9 cellular contexts compared by ENCODE assay signal in genomic region chr21:26124896-26125295, GRCh38. TPM values are rescaled to one million over a fixed set of nuclear protein-coding genes. Genes with fewer than 3 reads are reported as not detected.
DNase-seq lines count a peak whose midpoint lies in the region; ATAC-seq and TF ChIP-seq lines count a peak whose summit lies in the region.
"Had no signal": no experiment of that assay in that cellular context is flagged by ENCODE, and none has a peak within 500 bp of the region (broad histone marks: within the 10 kb centered on the region; RNA-seq: fewer than 3 reads in every experiment).

No MANE protein-coding gene starts in this region.

- no peak overlapping the region for H3K4me3 Mint-ChIP-seq in H9
- H3K4me3 Mint-ChIP-seq in activated CD4-positive, alpha-beta T cell treated with anti-CD3 and anti-CD28 coated beads for 36 hours, result no peak overlapping the region
- H3K4me3 Mint-ChIP-seq: activated CD8-positive, alpha-beta memory T cell treated with anti-CD3 and anti-CD28 coated beads, Interleukin-2, amount 10 ng/mL, durations not matched to agents 7 days and 5 days had no signal

- no peaks in the 10 kb centered on the region for H3K23me2 ChIP-seq in H9 (ENCODE audit: insufficient read length, low read depth, low read length, poor library complexity, severe bottlenecking)

- no peak overlapping the region for H4K5ac ChIP-seq in H9 (ENCODE audit: insufficient read length, low read depth, low read length)

- H2BK12ac ChIP-seq in H9 (ENCODE audit: insufficient read length, low read depth, low read length), result no peak overlapping the region

- peaks cover 39% of the 10 kb centered on the region for H3K79me2 ChIP-seq in H9 (ENCODE audit: insufficient read depth, low read length)

- H3K18ac ChIP-seq in H9 (ENCODE audit: insufficient read length, low read depth, low read length), result no peak overlapping the region

- H4K91ac ChIP-seq in H9 (ENCODE audit: insufficient read length, low read depth, low read length), result no peak overlapping the region

- intact Hi-C loops in body of pancreas (cut with DNase I), result no loop called here
- intact Hi-C loops in activated CD4-positive, alpha-beta T cell treated with anti-CD3 and anti-CD28 coated beads for 36 hours (cut with DNase I, micrococcal nuclease), result no loop called here

- no peaks in the 10 kb centered on the region for H4K20me1 ChIP-seq in H9 (ENCODE audit: control insufficient read depth, insufficient read depth, insufficient read length)

- H3K27me3 ChIP-seq in H9 (ENCODE audit: insufficient read depth, low read length) (no peaks in the 10 kb centered on the region), body of pancreas (no peaks in the 10 kb centered on the region), right atrium auricular region (no peaks in the 10 kb centered on the region), rectal smooth muscle tissue (ENCODE audit: control insufficient read depth, insufficient read depth, low read length) (no peaks in the 10 kb centered on the region)

- no peak overlapping the region for H4K8ac ChIP-seq in H9 (replicated peaks; ENCODE audit: insufficient read length, low read depth, low read length)

- H3K27ac ChIP-seq in H9 (ENCODE audit: insufficient read length, low read depth, low read length) (no peak overlapping the region), body of pancreas (peak overlapping the region; percentile 63 to 82 (median 80)), right atrium auricular region (peak overlapping the region; percentile 50 to 71), rectal smooth muscle tissue (ENCODE audit: low read depth, low read length) (peak overlapping the region; percentile 1)

- no peaks in the 10 kb centered on the region for H3K36me3 ChIP-seq in body of pancreas (replicated peaks in 1 of 2; ENCODE audit: insufficient read depth in 1 of 2, low read depth in 2 of 2)
- no peaks in the 10 kb centered on the region for H3K36me3 ChIP-seq in right atrium auricular region
- H3K36me3 ChIP-seq in rectal smooth muscle tissue (ENCODE audit: control insufficient read depth, insufficient read depth, low read length), result no peaks in the 10 kb centered on the region

- H3K4me3 ChIP-seq in body of pancreas, result no peak overlapping the region
- no peak overlapping the region for H3K4me3 ChIP-seq in right atrium auricular region
- H3K4me3 ChIP-seq in rectal smooth muscle tissue (ENCODE audit: low read length), result peak overlapping the region; percentile 34

- H3K14ac ChIP-seq in H9 (ENCODE audit: insufficient read depth, low read length), result no peak overlapping the region

- no peak overlapping the region for H3K23ac ChIP-seq in H9 (ENCODE audit: insufficient read length, low read depth, low read length)

- no peaks in the 10 kb centered on the region for H3K9me3 Mint-ChIP-seq in H9
- H3K9me3 Mint-ChIP-seq in activated CD4-positive, alpha-beta T cell treated with anti-CD3 and anti-CD28 coated beads for 36 hours (ENCODE audit: low read depth), result no peaks in the 10 kb centered on the region

- H3K9me3 ChIP-seq in H9 (ENCODE audit: control insufficient read depth, low read depth, low read length), result no peaks in the 10 kb centered on the region
- H3K9me3 ChIP-seq in body of pancreas, result no peaks in the 10 kb centered on the region
- H3K9me3 ChIP-seq in right atrium auricular region, result no peaks in the 10 kb centered on the region

- POLR2A ChIA-PET in activated CD4-positive, alpha-beta T cell treated with anti-CD3 and anti-CD28 coated beads for 36 hours (lab: Charles Lee), result no interaction called here

- H3K9ac ChIP-seq in H9 (ENCODE audit: extremely low read depth, insufficient read length, low read length) (no peak overlapping the region), rectal smooth muscle tissue (ENCODE audit: low read length) (no peak overlapping the region)

- H3K4me1 ChIP-seq in H9 (ENCODE audit: insufficient read depth, low read length) (peaks cover 27% of the 10 kb centered on the region), body of pancreas (peaks cover 58% of the 10 kb centered on the region), right atrium auricular region (peaks cover 0 to 61% of the 10 kb centered on the region in 2 donors), rectal smooth muscle tissue (ENCODE audit: control insufficient read depth, insufficient read depth, low read length) (peaks cover 28% of the 10 kb centered on the region)

- H2BK5ac ChIP-seq in H9 (ENCODE audit: insufficient read length, low read length), result no peak overlapping the region

- DNase-seq in H9 (no peak), body of pancreas (peak; percentile 40 to 54 (median 47)), right atrium auricular region (ENCODE audit: low spot score) (no peak), nucleus accumbens (lab: John Stamatoyannopoulos, UW) (no peak)
- no peak for DNase-seq in activated CD4-positive, alpha-beta T cell treated with anti-CD3 and anti-CD28 coated beads for 36 hours
- no peak for DNase-seq in activated effector memory CD4-positive, alpha-beta T cell treated with anti-CD3 and anti-CD28 coated beads, Interleukin-2, amount 50 U/mL, for 16 hours
- DNase-seq: activated CD8-positive, alpha-beta memory T cell treated with anti-CD3 and anti-CD28 coated beads, Interleukin-2, amount 10 ng/mL, durations not matched to agents 7 days and 5 days had no signal

- H3T11ph ChIP-seq in H9 (ENCODE audit: low read length), result no peak overlapping the region

- no peak for TF ChIP-seq POLR2A in body of pancreas (IDR thresholded peaks at IDR 0.05)

- H3K36me3 Mint-ChIP-seq in H9 (ENCODE audit: insufficient read depth in 1 of 3, low read depth in 3 of 3), result no peaks in the 10 kb centered on the region
- peaks cover 9% of the 10 kb centered on the region for H3K36me3 Mint-ChIP-seq in activated CD4-positive, alpha-beta T cell treated with anti-CD3 and anti-CD28 coated beads for 36 hours (ENCODE audit: low read depth)

- no peak overlapping the region for H2BK120ac ChIP-seq in H9 (ENCODE audit: low read depth, low read length, poor library complexity, severe bottlenecking)

- CTCF ChIA-PET in activated CD4-positive, alpha-beta T cell treated with anti-CD3 and anti-CD28 coated beads for 36 hours (lab: Charles Lee), result no interaction called here

- H3K56ac ChIP-seq in H9 (ENCODE audit: insufficient read length, low read depth, low read length), result no peak overlapping the region

- no peak for TF ChIP-seq CTCF in H9 (conservative IDR thresholded peaks at IDR 0.05)
- no peak for TF ChIP-seq CTCF in body of pancreas (IDR thresholded peaks at IDR 0.05)
- TF ChIP-seq CTCF in right atrium auricular region (IDR thresholded peaks at IDR 0.05), result no peak

- peaks cover 7% of the 10 kb centered on the region for H3K79me1 ChIP-seq in H9 (ENCODE audit: insufficient read depth, low read depth, low read length, poor library complexity, severe bottlenecking)

- no peak overlapping the region for H3K4me2 ChIP-seq in H9 (ENCODE audit: insufficient read depth, insufficient read length, low read length)

- no peaks in the 10 kb centered on the region for H3K27me3 Mint-ChIP-seq in H9 (ENCODE audit: low read depth)
- no peaks in the 10 kb centered on the region for H3K27me3 Mint-ChIP-seq in activated CD4-positive, alpha-beta T cell treated with anti-CD3 and anti-CD28 coated beads for 36 hours
- H3K27me3 Mint-ChIP-seq: activated CD8-positive, alpha-beta memory T cell treated with anti-CD3 and anti-CD28 coated beads, Interleukin-2, amount 10 ng/mL, durations not matched to agents 7 days and 5 days had no signal

- H3K27ac Mint-ChIP-seq in H9, result peak overlapping the region; percentile 72 to 92 (median 76)
- H3K27ac Mint-ChIP-seq in activated CD4-positive, alpha-beta T cell treated with anti-CD3 and anti-CD28 coated beads for 36 hours, result no peak overlapping the region
- H3K27ac Mint-ChIP-seq: activated CD8-positive, alpha-beta memory T cell treated with anti-CD3 and anti-CD28 coated beads, Interleukin-2, amount 10 ng/mL, durations not matched to agents 7 days and 5 days had no signal

- WGBS in H9 (ENCODE audit: extremely low coverage, insufficient read length, low lambda C conversion rate), result no CpG with 5 or more reads among the region's 7 CpGs
- WGBS in body of pancreas, 2 donors, result 32 to 35% methylated on average over 7 of the region's 7 CpGs

- no peak overlapping the region for H2BK15ac ChIP-seq in H9 (ENCODE audit: low read depth, low read length)

- no peak overlapping the region for H2AFZ ChIP-seq in H9 (ENCODE audit: low read length)

- ATAC-seq in body of pancreas (peak; percentile 75), HG03342 (IDR thresholded peaks at IDR 0.05; ENCODE audit: unreplicated experiment) (no peak)
- ATAC-seq in activated CD4-positive, alpha-beta T cell treated with anti-CD3 and anti-CD28 coated beads for 36 hours, result no peak
- ATAC-seq: activated CD8-positive, alpha-beta memory T cell treated with anti-CD3 and anti-CD28 coated beads, Interleukin-2, amount 10 ng/mL, durations not matched to agents 7 days and 5 days had no signal

- H2AK5ac ChIP-seq in H9 (ENCODE audit: insufficient read length, low read length), result no peak overlapping the region

- H2BK20ac ChIP-seq in H9 (ENCODE audit: low read depth, low read length, poor library complexity, severe bottlenecking), result no peak overlapping the region

- peaks cover 75 to 78% of the 10 kb centered on the region in 2 experiments for H3K4me1 Mint-ChIP-seq in H9
- H3K4me1 Mint-ChIP-seq in activated CD4-positive, alpha-beta T cell treated with anti-CD3 and anti-CD28 coated beads for 36 hours, result no peaks in the 10 kb centered on the region
- H3K4me1 Mint-ChIP-seq: activated CD8-positive, alpha-beta memory T cell treated with anti-CD3 and anti-CD28 coated beads, Interleukin-2, amount 10 ng/mL, durations not matched to agents 7 days and 5 days had no signal

- H3K4ac ChIP-seq in H9 (ENCODE audit: low read depth, low read length), result no peak overlapping the region

RNA-seq across cellular contexts. Expression of gene APP, which starts 45.7 kb away (rescaled TPM):
- total RNA-seq in H9 (2021) (380 and 386 TPM in 2 replicates), body of pancreas (100 to 1,000 TPM; 256 to 423 TPM), right atrium auricular region (100 to 1,000 TPM; 326 to 389 TPM)
- total RNA-seq in activated CD4-positive, alpha-beta T cell treated with anti-CD3 and anti-CD28 coated beads for 36 hours, result 10 to 100 TPM; 59.8 to 71.1 TPM

Comparison
In these comparisons a context has a peak if more than half of its experiments do, and no peak if none do; other contexts are left out.
1. DNase-seq: peak in body of pancreas (4 of 4); none in H9 (single experiment), right atrium auricular region (single experiment), nucleus accumbens (0 of 56), activated CD4-positive, alpha-beta T cell treated with anti-CD3 and anti-CD28 coated beads for 36 hours (single experiment) and activated effector memory CD4-positive, alpha-beta T cell treated with anti-CD3 and anti-CD28 coated beads, Interleukin-2, amount 50 U/mL, for 16 hours (single experiment).